In the genomic region with DNA sequence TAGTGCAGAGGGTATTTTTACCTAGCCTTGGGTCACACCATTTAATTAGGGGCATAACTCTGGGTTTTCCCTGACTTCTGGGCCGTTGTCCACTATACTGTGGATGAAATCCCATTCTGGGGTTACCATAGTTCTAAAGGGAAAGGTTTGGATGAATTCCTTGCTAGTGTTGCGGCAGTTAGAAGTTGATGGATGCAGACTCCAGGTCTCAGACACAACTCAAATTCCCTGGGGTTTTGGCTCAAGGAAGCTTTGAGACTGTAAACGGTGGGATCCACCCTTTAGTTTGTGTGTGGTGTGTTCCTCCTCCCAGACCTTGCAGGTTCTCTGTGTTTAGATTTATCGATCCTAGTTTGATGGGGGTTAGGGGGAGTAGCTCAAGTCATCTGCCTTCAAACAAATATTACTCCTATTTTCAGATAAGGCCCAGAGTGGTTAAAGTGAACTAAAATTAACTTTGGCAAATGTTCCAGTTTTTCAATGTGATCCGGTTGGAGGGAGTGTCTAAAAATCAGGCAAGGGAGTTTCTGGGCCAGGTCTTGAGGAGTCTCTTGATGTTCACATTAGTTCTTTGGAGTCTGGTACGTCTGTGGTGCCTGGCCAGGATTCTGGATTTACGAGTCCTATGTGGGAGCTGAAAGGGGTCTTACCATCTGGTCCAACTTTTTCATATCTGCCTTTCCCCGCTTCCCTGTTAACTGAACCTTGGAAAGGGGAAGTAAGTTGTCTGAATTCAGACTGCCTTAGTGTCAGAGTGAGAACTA, we compare ENCODE assay signal across 1 cellular context.
TF ChIP-seq lines count a peak whose summit lies in the region.

No MANE protein-coding gene starts in this region.

TF ChIP-seq in GM23338, 12 proteins besides CTCF, POLR2A, EP300 and RAD21 (continued from another document):
- TF ChIP-seq, protein P1, sequence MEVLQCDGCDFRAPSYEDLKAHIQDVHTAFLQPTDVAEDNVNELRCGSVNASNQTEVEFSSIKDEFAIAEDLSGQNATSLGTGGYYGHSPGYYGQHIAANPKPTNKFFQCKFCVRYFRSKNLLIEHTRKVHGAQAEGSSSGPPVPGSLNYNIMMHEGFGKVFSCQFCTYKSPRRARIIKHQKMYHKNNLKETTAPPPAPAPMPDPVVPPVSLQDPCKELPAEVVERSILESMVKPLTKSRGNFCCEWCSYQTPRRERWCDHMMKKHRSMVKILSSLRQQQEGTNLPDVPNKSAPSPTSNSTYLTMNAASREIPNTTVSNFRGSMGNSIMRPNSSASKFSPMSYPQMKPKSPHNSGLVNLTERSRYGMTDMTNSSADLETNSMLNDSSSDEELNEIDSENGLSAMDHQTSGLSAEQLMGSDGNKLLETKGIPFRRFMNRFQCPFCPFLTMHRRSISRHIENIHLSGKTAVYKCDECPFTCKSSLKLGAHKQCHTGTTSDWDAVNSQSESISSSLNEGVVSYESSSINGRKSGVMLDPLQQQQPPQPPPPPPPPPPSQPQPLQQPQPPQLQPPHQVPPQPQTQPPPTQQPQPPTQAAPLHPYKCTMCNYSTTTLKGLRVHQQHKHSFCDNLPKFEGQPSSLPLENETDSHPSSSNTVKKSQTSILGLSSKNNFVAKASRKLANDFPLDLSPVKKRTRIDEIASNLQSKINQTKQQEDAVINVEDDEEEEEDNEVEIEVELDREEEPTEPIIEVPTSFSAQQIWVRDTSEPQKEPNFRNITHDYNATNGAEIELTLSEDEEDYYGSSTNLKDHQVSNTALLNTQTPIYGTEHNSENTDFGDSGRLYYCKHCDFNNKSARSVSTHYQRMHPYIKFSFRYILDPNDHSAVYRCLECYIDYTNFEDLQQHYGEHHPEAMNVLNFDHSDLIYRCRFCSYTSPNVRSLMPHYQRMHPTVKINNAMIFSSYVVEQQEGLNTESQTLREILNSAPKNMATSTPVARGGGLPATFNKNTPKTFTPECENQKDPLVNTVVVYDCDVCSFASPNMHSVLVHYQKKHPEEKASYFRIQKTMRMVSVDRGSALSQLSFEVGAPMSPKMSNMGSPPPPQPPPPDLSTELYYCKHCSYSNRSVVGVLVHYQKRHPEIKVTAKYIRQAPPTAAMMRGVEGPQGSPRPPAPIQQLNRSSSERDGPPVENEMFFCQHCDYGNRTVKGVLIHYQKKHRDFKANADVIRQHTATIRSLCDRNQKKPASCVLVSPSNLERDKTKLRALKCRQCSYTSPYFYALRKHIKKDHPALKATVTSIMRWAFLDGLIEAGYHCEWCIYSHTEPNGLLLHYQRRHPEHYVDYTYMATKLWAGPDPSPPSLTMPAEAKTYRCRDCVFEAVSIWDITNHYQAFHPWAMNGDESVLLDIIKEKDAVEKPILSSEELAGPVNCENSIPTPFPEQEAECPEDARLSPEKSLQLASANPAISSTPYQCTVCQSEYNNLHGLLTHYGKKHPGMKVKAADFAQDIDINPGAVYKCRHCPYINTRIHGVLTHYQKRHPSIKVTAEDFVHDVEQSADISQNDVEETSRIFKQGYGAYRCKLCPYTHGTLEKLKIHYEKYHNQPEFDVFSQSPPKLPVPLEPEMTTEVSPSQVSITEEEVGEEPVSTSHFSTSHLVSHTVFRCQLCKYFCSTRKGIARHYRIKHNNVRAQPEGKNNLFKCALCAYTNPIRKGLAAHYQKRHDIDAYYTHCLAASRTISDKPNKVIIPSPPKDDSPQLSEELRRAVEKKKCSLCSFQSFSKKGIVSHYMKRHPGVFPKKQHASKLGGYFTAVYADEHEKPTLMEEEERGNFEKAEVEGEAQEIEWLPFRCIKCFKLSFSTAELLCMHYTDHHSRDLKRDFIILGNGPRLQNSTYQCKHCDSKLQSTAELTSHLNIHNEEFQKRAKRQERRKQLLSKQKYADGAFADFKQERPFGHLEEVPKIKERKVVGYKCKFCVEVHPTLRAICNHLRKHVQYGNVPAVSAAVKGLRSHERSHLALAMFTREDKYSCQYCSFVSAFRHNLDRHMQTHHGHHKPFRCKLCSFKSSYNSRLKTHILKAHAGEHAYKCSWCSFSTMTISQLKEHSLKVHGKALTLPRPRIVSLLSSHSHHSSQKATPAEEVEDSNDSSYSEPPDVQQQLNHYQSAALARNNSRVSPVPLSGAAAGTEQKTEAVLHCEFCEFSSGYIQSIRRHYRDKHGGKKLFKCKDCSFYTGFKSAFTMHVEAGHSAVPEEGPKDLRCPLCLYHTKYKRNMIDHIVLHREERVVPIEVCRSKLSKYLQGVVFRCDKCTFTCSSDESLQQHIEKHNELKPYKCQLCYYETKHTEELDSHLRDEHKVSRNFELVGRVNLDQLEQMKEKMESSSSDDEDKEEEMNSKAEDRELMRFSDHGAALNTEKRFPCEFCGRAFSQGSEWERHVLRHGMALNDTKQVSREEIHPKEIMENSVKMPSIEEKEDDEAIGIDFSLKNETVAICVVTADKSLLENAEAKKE (CRISPR knock-in tag; IDR thresholded peaks at IDR 0.05), result no peak
- no peak for TF ChIP-seq NANOG (IDR thresholded peaks at IDR 0.05; ENCODE audit: borderline replicate concordance)
- no peak for TF ChIP-seq JUNB (IDR thresholded peaks at IDR 0.05; ENCODE audit: unreplicated experiment)
- TF ChIP-seq CREB1 (CRISPR knock-in tag; IDR thresholded peaks at IDR 0.05; ENCODE audit: low read depth), result no peak
- no peak for TF ChIP-seq STAT1 (IDR thresholded peaks at IDR 0.05; ENCODE audit: unreplicated experiment)
- no peak for TF ChIP-seq POLR2AphosphoS5 (IDR thresholded peaks at IDR 0.05; ENCODE audit: low read depth)
- TF ChIP-seq EZH2phosphoT487 (IDR thresholded peaks at IDR 0.05; ENCODE audit: unreplicated experiment), result no peak
- TF ChIP-seq, protein P2, sequence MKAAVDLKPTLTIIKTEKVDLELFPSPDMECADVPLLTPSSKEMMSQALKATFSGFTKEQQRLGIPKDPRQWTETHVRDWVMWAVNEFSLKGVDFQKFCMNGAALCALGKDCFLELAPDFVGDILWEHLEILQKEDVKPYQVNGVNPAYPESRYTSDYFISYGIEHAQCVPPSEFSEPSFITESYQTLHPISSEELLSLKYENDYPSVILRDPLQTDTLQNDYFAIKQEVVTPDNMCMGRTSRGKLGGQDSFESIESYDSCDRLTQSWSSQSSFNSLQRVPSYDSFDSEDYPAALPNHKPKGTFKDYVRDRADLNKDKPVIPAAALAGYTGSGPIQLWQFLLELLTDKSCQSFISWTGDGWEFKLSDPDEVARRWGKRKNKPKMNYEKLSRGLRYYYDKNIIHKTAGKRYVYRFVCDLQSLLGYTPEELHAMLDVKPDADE (IDR thresholded peaks at IDR 0.05), result no peak
